33 cellular contexts compared by ENCODE assay signal in the genomic region with DNA sequence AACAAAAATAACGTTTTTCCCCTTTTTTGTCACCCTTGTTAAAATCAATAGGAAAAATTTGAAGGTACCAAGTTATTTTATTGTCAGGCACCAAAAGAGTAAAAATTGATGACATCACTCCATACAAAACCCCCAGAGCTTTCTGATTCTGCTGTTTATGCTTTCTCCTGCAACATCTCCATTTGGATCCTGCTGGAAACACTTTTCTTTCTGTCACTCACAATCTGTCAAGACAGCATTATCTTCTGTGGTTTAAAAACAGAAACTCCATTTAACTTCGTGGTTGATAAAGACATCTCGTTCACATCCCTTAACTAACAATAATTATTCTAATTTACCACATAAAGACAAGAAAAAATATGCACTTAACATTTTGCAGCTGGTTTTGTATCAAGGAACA.
"Had no signal": no experiment of that assay in that cellular context is flagged by ENCODE, and none has a peak within 500 bp of the region (broad histone marks: within the 10 kb centered on the region; RNA-seq: fewer than 3 reads in every experiment).

No MANE protein-coding gene starts in this region.

- H3K9me3 ChIP-seq: adrenal gland, body of pancreas, breast epithelium had no signal

- ATAC-seq: activated CD8-positive, alpha-beta T cell treated with anti-CD3 and anti-CD28 coated beads for 36 hours; activated naive CD4-positive, alpha-beta T cell treated with anti-CD3 and anti-CD28 coated beads, Interleukin-2, amount 50 U/mL, for 72 hours; activated T-cell treated with anti-CD3 and anti-CD28 coated beads, Interleukin-2, amount 50 U/mL, for 4 hours; activated T-cell treated with anti-CD3 and anti-CD28 coated beads, Interleukin-2, amount 50 U/mL, for 72 hours; activated T-helper 17 cell treated with anti-CD3 and anti-CD28 coated beads, Interleukin-2, amount 50 U/mL, for 72 hours; body of pancreas had no signal

- H3K36me3 ChIP-seq: adrenal gland, brain microvascular endothelial cell, breast epithelium had no signal

- H3K27me3 ChIP-seq: adrenal gland, body of pancreas, brain microvascular endothelial cell, breast epithelium had no signal

- FAIRE-seq: astrocyte had no signal

- DNase-seq: activated B cell treated with CpG ODN at 0.5 μM for 24 hours; activated CD4-positive, alpha-beta memory T cell treated with anti-CD3 and anti-CD28 coated beads for 36 hours; activated CD4-positive, alpha-beta T cell treated with anti-CD3 and anti-CD28 coated beads for 4 hours; activated CD4-positive, alpha-beta T cell treated with anti-CD3 and anti-CD28 coated beads, Interleukin-2, amount 10 ng/mL, durations not matched to agents 24 days and 14 days; activated CD4-positive, alpha-beta T cell treated with anti-CD3 and anti-CD28 coated beads, Interleukin-2, amount 50 U/mL, for 1 hour; activated CD4-positive, alpha-beta T cell treated with anti-CD3 and anti-CD28 coated beads, Interleukin-2, amount 50 U/mL, for 4 hours; activated CD4-positive, CD25-positive, alpha-beta regulatory T cell treated with anti-CD3 and anti-CD28 coated beads, Interleukin-2, amount 50 U/mL, for 72 hours; activated CD8-positive, alpha-beta memory T cell treated with anti-CD3 and anti-CD28 coated beads, Interleukin-2, amount 50 U/mL, for 4 hours; activated CD8-positive, alpha-beta T cell treated with anti-CD3 and anti-CD28 coated beads for 36 hours; activated effector memory CD4-positive, alpha-beta T cell treated with anti-CD3 and anti-CD28 coated beads, Interleukin-2, amount 50 U/mL, for 16 hours; activated gamma-delta T cell treated with Interleukin-2 at 50 U/mL for 16 hours; activated naive CD4-positive, alpha-beta T cell; activated naive CD4-positive, alpha-beta T cell treated with anti-CD3 and anti-CD28 coated beads for 36 hours; activated naive CD4-positive, alpha-beta T cell treated with anti-CD3 and anti-CD28 coated beads, Interleukin-2, amount 50 U/mL, for 16 hours; activated naive CD8-positive, alpha-beta T cell treated with anti-CD3 and anti-CD28 coated beads for 36 hours; activated T-cell treated with anti-CD3 and anti-CD28 coated beads for 4 hours; activated T-cell treated with anti-CD3 and anti-CD28 coated beads, Interleukin-2, amount 50 U/mL, for 1 hour; activated T-cell treated with anti-CD3 and anti-CD28 coated beads, Interleukin-2, amount 50 U/mL, for 4 hours; activated T-cell treated with anti-CD3 and anti-CD28 coated beads, Interleukin-2, amount 50 U/mL, for 72 hours; adrenal gland; amniotic stem cell; aorta; body of pancreas; brain microvascular endothelial cell; central memory CD4-positive, alpha-beta T cell; T-helper 1 cell; T-helper 2 cell; T-helper 9 cell had no signal

- H3K4me3 ChIP-seq: adrenal gland, body of pancreas, breast epithelium had no signal

- H3K4me1 ChIP-seq: adrenal gland, body of pancreas, breast epithelium had no signal

- H3K27ac ChIP-seq: adrenal gland, body of pancreas, brain microvascular endothelial cell, breast epithelium, VCaP had no signal
